ENCODE assay signal across 1 cellular context in genomic region chr9:68913054-68913453, GRCh38.
TF ChIP-seq lines count a peak whose summit lies in the region.

No MANE protein-coding gene starts in this region.

TF ChIP-seq in GM23338, 12 proteins besides CTCF, POLR2A, EP300 and RAD21 (continued from another document):
- TF ChIP-seq, protein P1, sequence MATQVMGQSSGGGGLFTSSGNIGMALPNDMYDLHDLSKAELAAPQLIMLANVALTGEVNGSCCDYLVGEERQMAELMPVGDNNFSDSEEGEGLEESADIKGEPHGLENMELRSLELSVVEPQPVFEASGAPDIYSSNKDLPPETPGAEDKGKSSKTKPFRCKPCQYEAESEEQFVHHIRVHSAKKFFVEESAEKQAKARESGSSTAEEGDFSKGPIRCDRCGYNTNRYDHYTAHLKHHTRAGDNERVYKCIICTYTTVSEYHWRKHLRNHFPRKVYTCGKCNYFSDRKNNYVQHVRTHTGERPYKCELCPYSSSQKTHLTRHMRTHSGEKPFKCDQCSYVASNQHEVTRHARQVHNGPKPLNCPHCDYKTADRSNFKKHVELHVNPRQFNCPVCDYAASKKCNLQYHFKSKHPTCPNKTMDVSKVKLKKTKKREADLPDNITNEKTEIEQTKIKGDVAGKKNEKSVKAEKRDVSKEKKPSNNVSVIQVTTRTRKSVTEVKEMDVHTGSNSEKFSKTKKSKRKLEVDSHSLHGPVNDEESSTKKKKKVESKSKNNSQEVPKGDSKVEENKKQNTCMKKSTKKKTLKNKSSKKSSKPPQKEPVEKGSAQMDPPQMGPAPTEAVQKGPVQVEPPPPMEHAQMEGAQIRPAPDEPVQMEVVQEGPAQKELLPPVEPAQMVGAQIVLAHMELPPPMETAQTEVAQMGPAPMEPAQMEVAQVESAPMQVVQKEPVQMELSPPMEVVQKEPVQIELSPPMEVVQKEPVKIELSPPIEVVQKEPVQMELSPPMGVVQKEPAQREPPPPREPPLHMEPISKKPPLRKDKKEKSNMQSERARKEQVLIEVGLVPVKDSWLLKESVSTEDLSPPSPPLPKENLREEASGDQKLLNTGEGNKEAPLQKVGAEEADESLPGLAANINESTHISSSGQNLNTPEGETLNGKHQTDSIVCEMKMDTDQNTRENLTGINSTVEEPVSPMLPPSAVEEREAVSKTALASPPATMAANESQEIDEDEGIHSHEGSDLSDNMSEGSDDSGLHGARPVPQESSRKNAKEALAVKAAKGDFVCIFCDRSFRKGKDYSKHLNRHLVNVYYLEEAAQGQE (IDR thresholded peaks at IDR 0.05; ENCODE audit: unreplicated experiment): no peak
